In genomic region chr16:10309271-10309932, GRCh38 we compare ENCODE assay signal across 1 cellular context.
TF ChIP-seq lines count a peak whose summit lies in the region.

No MANE protein-coding gene starts in this region.

TF ChIP-seq in GM12878, 131 proteins besides CTCF, POLR2A, EP300 and RAD21 (continued from another document):
- TF ChIP-seq BCLAF1 (IDR thresholded peaks at IDR 0.05) (no peak), SIN3A (IDR thresholded peaks at IDR 0.05; ENCODE audit: low read depth, low read length) (no peak), MLLT1 (IDR thresholded peaks at IDR 0.05) (peak; percentile 61; the same call in 1 of the 2 replicates), ESRRA (IDR thresholded peaks at IDR 0.05; ENCODE audit: low read length) (no peak), KAT2A (conservative IDR thresholded peaks at IDR 0.05; ENCODE audit: control insufficient read depth, low read depth, low read length) (no peak), EGR1 (IDR thresholded peaks at IDR 0.05; ENCODE audit: borderline replicate concordance in 1 of 2, low read depth in 2 of 2, low read length in 2 of 2) (no peak), E4F1 (IDR thresholded peaks at IDR 0.05; ENCODE audit: borderline replicate concordance, partially characterized antibody) (no peak), ZNF274 (IDR thresholded peaks at IDR 0.05; ENCODE audit: insufficient read depth, insufficient read length) (no peak), RELA (IDR thresholded peaks at IDR 0.05; ENCODE audit: borderline replicate concordance, partially characterized antibody) (no peak)
